Comparison of ENCODE assay signal across 13 cellular contexts in genomic region chr20:38031957-38032356, GRCh38. TPM values are rescaled to one million over a fixed set of nuclear protein-coding genes. Genes with fewer than 3 reads are reported as not detected.
DNase-seq lines count a peak whose midpoint lies in the region; ATAC-seq, FAIRE-seq and TF ChIP-seq lines count a peak whose summit lies in the region.
"Had no signal": no experiment of that assay in that cellular context is flagged by ENCODE, and none has a peak within 500 bp of the region (broad histone marks: within the 10 kb centered on the region; RNA-seq: fewer than 3 reads in every experiment).

No MANE protein-coding gene starts in this region.

- H3K4me1 ChIP-seq in A549 (peaks cover 22% of the 10 kb centered on the region; the same call in 2 of the 3 replicates), iPS-20b (ENCODE audit: insufficient read depth, low read length) (peaks cover 14% of the 10 kb centered on the region; the same call in 1 of the 2 replicates), HAP-1 (peaks cover 28% of the 10 kb centered on the region), upper lobe of left lung (peaks cover 36 to 50% (median 39%) of the 10 kb centered on the region in 4 donors)

- peaks cover 19% of the 10 kb centered on the region for H3K36me3 ChIP-seq in iPS-20b (ENCODE audit: insufficient read depth, low read depth, low read length)
- peaks cover 20% of the 10 kb centered on the region for H3K36me3 ChIP-seq in HAP-1 (replicated peaks)
- peaks cover 0 to 11% (median 1%) of the 10 kb centered on the region in 4 donors for H3K36me3 ChIP-seq in upper lobe of left lung
- H3K36me3 ChIP-seq: thyroid gland had no signal

- H3K27me3 Mint-ChIP-seq in activated CD4-positive, alpha-beta memory T cell treated with anti-CD3 and anti-CD28 coated beads for 36 hours, result no peaks in the 10 kb centered on the region

- H3K9me3 ChIP-seq in A549 (no peaks in the 10 kb centered on the region), iPS-20b (ENCODE audit: insufficient read depth, low read depth, low read length) (no peaks in the 10 kb centered on the region), HAP-1 (no peaks in the 10 kb centered on the region; the same call in 1 of the 2 replicates), upper lobe of left lung (no peaks in the 10 kb centered on the region)
- H3K9me3 ChIP-seq: lower lobe of right lung, thyroid gland had no signal

- ATAC-seq in A549, result no peak
- no peak for ATAC-seq in GM21381 (IDR thresholded peaks at IDR 0.05; ENCODE audit: unreplicated experiment)
- ATAC-seq in upper lobe of left lung (ENCODE audit: low FRiP score in 2 of 2), result no peak

- H3K4me3 Mint-ChIP-seq in activated CD4-positive, alpha-beta memory T cell treated with anti-CD3 and anti-CD28 coated beads for 36 hours, result peak overlapping the region; percentile 91

- H3K36me3 Mint-ChIP-seq in activated CD4-positive, alpha-beta memory T cell treated with anti-CD3 and anti-CD28 coated beads for 36 hours, result peaks cover 28% of the 10 kb centered on the region

- CTCF ChIA-PET in A549 (lab: Yijun Ruan, JAX), result interaction anchor here (0.9 to 1.6 kb wide), 6 partner anchors 12 to 138 kb away, joined by 3 to 4 read pairs (median 3); no protein-coding TSS in a partner anchor
- CTCF ChIA-PET in activated CD4-positive, alpha-beta memory T cell treated with anti-CD3 and anti-CD28 coated beads for 36 hours (lab: Charles Lee), result interaction anchor here (1.3 to 1.5 kb wide), 2 partner anchors 42 to 497 kb away, joined by 3 to 4 read pairs; no protein-coding TSS in a partner anchor

- no peak for TF ChIP-seq EP300 in A549 (IDR thresholded peaks at IDR 0.05)
- TF ChIP-seq EP300 in upper lobe of left lung (IDR thresholded peaks at IDR 0.05), result no peak

- FAIRE-seq in A549 (lab: Jason Lieb, UNC) (no peak), GM12891 (lab: Jason Lieb, UNC) (peak; percentile 16)

- H3K4me3 ChIP-seq in A549 (peak overlapping the region; percentile 88; the same call in 2 of the 3 replicates), iPS-20b (ENCODE audit: low read length) (peak overlapping the region; percentile 95), HAP-1 (no peak overlapping the region), upper lobe of left lung (peak overlapping the region in 1 of 4 donors; percentile 77)

- peak overlapping the region; percentile 98 for H3K4me2 ChIP-seq in A549

- H3K27ac ChIP-seq in A549 (no peak overlapping the region), iPS-20b (ENCODE audit: low read length) (no peak overlapping the region), upper lobe of left lung (no peak overlapping the region)

- H3K4me1 Mint-ChIP-seq in activated CD4-positive, alpha-beta memory T cell treated with anti-CD3 and anti-CD28 coated beads for 36 hours (ENCODE audit: low read depth), result peaks cover 63% of the 10 kb centered on the region

- WGBS in A549 (ENCODE audit: missing lambda C conversion rate), result 90% methylated on average over 3 of the region's 3 CpGs
- WGBS in upper lobe of left lung, 2 donors, result 95 to 96% methylated on average over 3 of the region's 3 CpGs

- H3K9me3 Mint-ChIP-seq in activated CD4-positive, alpha-beta memory T cell treated with anti-CD3 and anti-CD28 coated beads for 36 hours, result no peaks in the 10 kb centered on the region

- intact Hi-C loops in activated CD4-positive, alpha-beta memory T cell treated with anti-CD3 and anti-CD28 coated beads for 36 hours (cut with micrococcal nuclease), result no loop called here

- H3K27me3 ChIP-seq in iPS-20b (ENCODE audit: insufficient read depth, low read length) (no peaks in the 10 kb centered on the region), HAP-1 (ENCODE audit: low read depth) (no peaks in the 10 kb centered on the region), upper lobe of left lung (no peaks in the 10 kb centered on the region)
- H3K27me3 ChIP-seq: thyroid gland had no signal

- TF ChIP-seq CTCF in A549 (IDR thresholded peaks at IDR 0.05) (no peak), upper lobe of left lung (IDR thresholded peaks at IDR 0.05) (no peak)

- peak overlapping the region; percentile 86; the same call in 1 of the 2 replicates for H3K9ac ChIP-seq in iPS-20b (ENCODE audit: low read depth, low read length)

- POLR2A ChIA-PET in A549 (lab: Yijun Ruan, JAX), result no interaction called here
- POLR2A ChIA-PET in activated CD4-positive, alpha-beta memory T cell treated with anti-CD3 and anti-CD28 coated beads for 36 hours (lab: Charles Lee), result interaction anchor here (1.5 to 2.9 kb wide), 2 partner anchors 13 to 853 kb away, joined by 5 to 17 read pairs; no protein-coding TSS in a partner anchor

- in situ Hi-C loops in HAP-1 (cut with MboI; ENCODE audit: low sequenced_read_pairs), result no loop called here

- DNase-seq in A549 (ENCODE audit: low read depth in 1 of 2, low spot score in 1 of 2), result no peak
- no peak for DNase-seq in GM12891 (ENCODE audit: insufficient read length, low spot score)
- no peak for DNase-seq in activated CD4-positive, alpha-beta memory T cell treated with anti-CD3 and anti-CD28 coated beads for 36 hours
- DNase-seq in NCI-H510A treated with DMSO at 0.1 percent for 48 hours (lab: John Stamatoyannopoulos, UW), result no peak
- no peak for DNase-seq in HAP-1 (ENCODE audit: low spot score in 2 of 2)
- no peak for DNase-seq in upper lobe of left lung
- DNase-seq: amygdala, COR-L47, NCI-H446 had no signal

- H3K27ac Mint-ChIP-seq in activated CD4-positive, alpha-beta memory T cell treated with anti-CD3 and anti-CD28 coated beads for 36 hours, result peak overlapping the region; percentile 98

- no peak for TF ChIP-seq RAD21 in A549 (conservative IDR thresholded peaks at IDR 0.05 in 1 of 2, IDR thresholded peaks at IDR 0.05 in 1 of 2)

- TF ChIP-seq POLR2A in A549 (IDR thresholded peaks at IDR 0.05; ENCODE audit: low read length), result no peak
- no peak for TF ChIP-seq POLR2A in GM12891 (IDR thresholded peaks at IDR 0.05; ENCODE audit: low read depth, low read length)
- no peak for TF ChIP-seq POLR2A in upper lobe of left lung (IDR thresholded peaks at IDR 0.05)

TF ChIP-seq in A549, 52 proteins besides CTCF, POLR2A, EP300 and RAD21:
- no peak for TF ChIP-seq CBX2 (IDR thresholded peaks at IDR 0.05; ENCODE audit: borderline replicate concordance, low read depth)
- no peak for TF ChIP-seq JUN (IDR thresholded peaks at IDR 0.05)
- TF ChIP-seq MAX (IDR thresholded peaks at IDR 0.05), result no peak
- TF ChIP-seq ZNF302 (CRISPR knock-in tag; IDR thresholded peaks at IDR 0.05), result no peak
- no peak for TF ChIP-seq CEBPB (IDR thresholded peaks at IDR 0.05)
- TF ChIP-seq GATA3 (IDR thresholded peaks at IDR 0.05; ENCODE audit: borderline replicate concordance), result no peak

TF ChIP-seq in GM12891, 5 proteins besides CTCF, POLR2A, EP300 and RAD21:
- TF ChIP-seq SPI1 (IDR thresholded peaks at IDR 0.05; ENCODE audit: low read depth, low read length), result no peak
- TF ChIP-seq PAX5 (IDR thresholded peaks at IDR 0.05; ENCODE audit: insufficient read depth, low read length, severe bottlenecking), result no peak
- no peak for TF ChIP-seq POU2F2 (IDR thresholded peaks at IDR 0.05; ENCODE audit: low read depth, low read length)
- no peak for TF ChIP-seq TAF1 (IDR thresholded peaks at IDR 0.05; ENCODE audit: low read depth, low read length)
- TF ChIP-seq POLR2AphosphoS5 (IDR thresholded peaks at IDR 0.05; ENCODE audit: low read depth, low read length), result no peak

RNA-seq across cellular contexts. Expression of gene TTI1, which starts 1.3 kb away (rescaled TPM):
- 27.9 and 30.6 TPM in 2 replicates for polyA plus RNA-seq in A549 (2011; rRNA removed)
- polyA plus RNA-seq in A549 (2012; cell fraction: cytosol; rRNA removed), result 19.5 and 23.1 TPM in 2 replicates
- polyA plus RNA-seq in A549 (2012; cell fraction: nucleus; rRNA removed), result 21.4 and 25.4 TPM in 2 replicates
- 19.6 to 20.6 TPM (median 20.0 TPM) in 3 replicates for polyA plus RNA-seq in A549 (2017; fragmentation: RNase III; extraction: RNeasy Plus Mini Kit Qiagen cat#74134 plus additional on column Dnase treatment)
- 39.8 and 40.6 TPM in 2 replicates for polyA minus RNA-seq in A549 (2011; rRNA and poly(A)+ RNA removed)
- polyA plus RNA-seq in GM12891 (2012; ENCODE audit: low read depth, missing spikeins), result 13.6 TPM
- 10 to 100 TPM; 31.8 to 32.7 TPM for total RNA-seq in activated CD4-positive, alpha-beta memory T cell treated with anti-CD3 and anti-CD28 coated beads for 36 hours
- total RNA-seq in upper lobe of left lung, result 10 to 100 TPM; 11.2 to 30.4 (median 15.1) TPM

RNA-seq across cellular contexts. Expression of gene RPRD1B, which starts 1.6 kb away (rescaled TPM):
- 26.7 and 28.4 TPM in 2 replicates for polyA plus RNA-seq in A549 (2011; rRNA removed)
- polyA plus RNA-seq in A549 (2012; cell fraction: cytosol; rRNA removed), result 9.2 and 11.5 TPM in 2 replicates
- polyA plus RNA-seq in A549 (2012; cell fraction: nucleus; rRNA removed), result 14.9 and 28.4 TPM in 2 replicates
- polyA plus RNA-seq in A549 (2017; fragmentation: RNase III; extraction: RNeasy Plus Mini Kit Qiagen cat#74134 plus additional on column Dnase treatment), result 16.1 to 17.1 TPM (median 16.4 TPM) in 3 replicates
- 19.8 and 22.9 TPM in 2 replicates for polyA minus RNA-seq in A549 (2011; rRNA and poly(A)+ RNA removed)
- 10.5 TPM for polyA plus RNA-seq in GM12891 (2012; ENCODE audit: low read depth, missing spikeins)
- total RNA-seq in activated CD4-positive, alpha-beta memory T cell treated with anti-CD3 and anti-CD28 coated beads for 36 hours, result 10 to 100 TPM; 26.2 to 28.9 TPM
- total RNA-seq in upper lobe of left lung, result 10 to 100 TPM; 26.0 to 75.4 (median 29.2) TPM
